Comparison of ENCODE assay signal across 13 cellular contexts in genomic region chr15:77019476-77020331, GRCh38. TPM values are rescaled to one million over a fixed set of nuclear protein-coding genes. Genes with fewer than 3 reads are reported as not detected.
DNase-seq lines count a peak whose midpoint lies in the region; ATAC-seq, FAIRE-seq and TF ChIP-seq lines count a peak whose summit lies in the region.
"Had no signal": no experiment of that assay in that cellular context is flagged by ENCODE, and none has a peak within 500 bp of the region (broad histone marks: within the 10 kb centered on the region; RNA-seq: fewer than 3 reads in every experiment).

No MANE protein-coding gene starts in this region.

- peaks cover 92% of the 10 kb centered on the region for H3K4me1 Mint-ChIP-seq in activated CD4-positive, alpha-beta memory T cell treated with anti-CD3 and anti-CD28 coated beads, Interleukin-2, amount 10 ng/mL, durations not matched to agents 7 days and 5 days

- no peaks in the 10 kb centered on the region for H3K4me1 ChIP-seq in foreskin keratinocyte
- H3K4me1 ChIP-seq: right lobe of liver had no signal

- H3K27ac ChIP-seq in foreskin keratinocyte = no peak overlapping the region
- H3K27ac ChIP-seq: right lobe of liver had no signal

- peak; percentile 42 for ATAC-seq in foreskin keratinocyte
- ATAC-seq: HCT116, left lobe of liver, right lobe of liver had no signal

- no peak overlapping the region for H3K4me3 Mint-ChIP-seq in activated CD4-positive, alpha-beta memory T cell treated with anti-CD3 and anti-CD28 coated beads, Interleukin-2, amount 10 ng/mL, durations not matched to agents 7 days and 5 days

- no peaks in the 10 kb centered on the region for H3K9me3 Mint-ChIP-seq in activated CD4-positive, alpha-beta memory T cell treated with anti-CD3 and anti-CD28 coated beads, Interleukin-2, amount 10 ng/mL, durations not matched to agents 7 days and 5 days

- TF ChIP-seq CTCF in foreskin keratinocyte (conservative IDR thresholded peaks at IDR 0.05) = no peak

- peak overlapping the region; percentile 99 for H3K27ac Mint-ChIP-seq in activated CD4-positive, alpha-beta memory T cell treated with anti-CD3 and anti-CD28 coated beads, Interleukin-2, amount 10 ng/mL, durations not matched to agents 7 days and 5 days

- peak; percentile 25 for DNase-seq in stimulated activated naive CD4-positive, alpha-beta T cell treated with Interleukin-2 at 50 U/mL for 16 hours (lab: John Stamatoyannopoulos, UW)
- DNase-seq in stimulated activated naive CD4-positive, alpha-beta T cell (lab: John Stamatoyannopoulos, UW) = no peak
- DNase-seq in activated CD4-positive, alpha-beta memory T cell treated with anti-CD3 and anti-CD28 coated beads, Interleukin-2, amount 10 ng/mL, durations not matched to agents 7 days and 5 days = no peak
- DNase-seq in foreskin keratinocyte = no peak
- DNase-seq in urothelium cell line (ENCODE audit: low spot score) = no peak
- no peak for DNase-seq in dedifferentiated amniotic fluid mesenchymal stem cell (ENCODE audit: extremely low spot score)
- DNase-seq in kidney glomerular epithelial cell (lab: John Stamatoyannopoulos, UW) = no peak
- no peak for DNase-seq in NCI-H524 (lab: John Stamatoyannopoulos, UW)
- DNase-seq: NCI-H1694, SHP77 treated with DMSO at 0.1 percent for 48 hours had no signal

- H3K36me3 Mint-ChIP-seq in activated CD4-positive, alpha-beta memory T cell treated with anti-CD3 and anti-CD28 coated beads, Interleukin-2, amount 10 ng/mL, durations not matched to agents 7 days and 5 days (ENCODE audit: low read depth) = peaks cover 70% of the 10 kb centered on the region

- no peaks in the 10 kb centered on the region for H3K27me3 ChIP-seq in foreskin keratinocyte
- H3K27me3 ChIP-seq: right lobe of liver had no signal

- peak; percentile 23 for FAIRE-seq in urothelium cell line (lab: Jason Lieb, UNC)

- POLR2A ChIA-PET in activated CD4-positive, alpha-beta memory T cell treated with anti-CD3 and anti-CD28 coated beads, Interleukin-2, amount 10 ng/mL, durations not matched to agents 7 days and 5 days (lab: Charles Lee) = interaction anchor here (1.0 to 8.5 kb wide), 3 partner anchors 13 to 32 kb away, joined by 4 to 188 read pairs (median 4); partner anchors contain the start of gene PSTPIP1

- CTCF ChIA-PET in activated CD4-positive, alpha-beta memory T cell treated with anti-CD3 and anti-CD28 coated beads, Interleukin-2, amount 10 ng/mL, durations not matched to agents 7 days and 5 days (lab: Charles Lee) = interaction anchor here (1.2 kb wide), 1 partner anchor 46 kb away, joined by 3 read pairs; no protein-coding TSS in a partner anchor

- H3K27me3 Mint-ChIP-seq in activated CD4-positive, alpha-beta memory T cell treated with anti-CD3 and anti-CD28 coated beads, Interleukin-2, amount 10 ng/mL, durations not matched to agents 7 days and 5 days = no peaks in the 10 kb centered on the region

RNA-seq across cellular contexts. Expression of gene PSTPIP1, which starts 24.8 kb away (rescaled TPM):
- total RNA-seq in activated CD4-positive, alpha-beta memory T cell treated with anti-CD3 and anti-CD28 coated beads, Interleukin-2, amount 10 ng/mL, durations not matched to agents 7 days and 5 days = 100 to 1,000 TPM; 181 to 187 TPM
- 6.6 and 7.1 TPM in 2 replicates for total RNA-seq in foreskin keratinocyte
- 5.4 and 7.0 TPM in 2 replicates for polyA plus RNA-seq in foreskin keratinocyte

RNA-seq across cellular contexts. Expression of gene TSPAN3, which starts 51.2 kb away (rescaled TPM):
- 10 to 100 TPM; 12.4 to 13.9 TPM for total RNA-seq in activated CD4-positive, alpha-beta memory T cell treated with anti-CD3 and anti-CD28 coated beads, Interleukin-2, amount 10 ng/mL, durations not matched to agents 7 days and 5 days
- total RNA-seq in foreskin keratinocyte = 107 and 123 TPM in 2 replicates
- 86.5 and 108 TPM in 2 replicates for polyA plus RNA-seq in foreskin keratinocyte

Comparison
In these comparisons a context has a peak if more than half of its experiments do, and no peak if none do; other contexts are left out.
1. RNA of gene PSTPIP1, which starts 24.8 kb away (total RNA-seq): 181 to 187 TPM in activated CD4-positive, alpha-beta memory T cell treated with anti-CD3 and anti-CD28 coated beads, Interleukin-2, amount 10 ng/mL, durations not matched to agents 7 days and 5 days; 6.6 to 7.1 TPM in foreskin keratinocyte; every median in the first group is over 10 times any median in the second.